Comparison of ENCODE assay signal across 5 cellular contexts in genomic region chr12:4879481-4879880, GRCh38. TPM values are rescaled to one million over a fixed set of nuclear protein-coding genes. Genes with fewer than 3 reads are reported as not detected.
"Had no signal": no experiment of that assay in that cellular context is flagged by ENCODE, and none has a peak within 500 bp of the region (broad histone marks: within the 10 kb centered on the region; RNA-seq: fewer than 3 reads in every experiment).

No MANE protein-coding gene starts in this region.

RNA-seq across cellular contexts. Expression of gene KCNA1, which starts 30.2 kb away (rescaled TPM):
- total RNA-seq: HepG2, HT-29, HT1080, IMR-90 had no signal
- polyA plus RNA-seq: HepG2, IgD-negative memory B cell, IMR-90 had no signal
